ENCODE assay signal across 18 cellular contexts in the genomic region with DNA sequence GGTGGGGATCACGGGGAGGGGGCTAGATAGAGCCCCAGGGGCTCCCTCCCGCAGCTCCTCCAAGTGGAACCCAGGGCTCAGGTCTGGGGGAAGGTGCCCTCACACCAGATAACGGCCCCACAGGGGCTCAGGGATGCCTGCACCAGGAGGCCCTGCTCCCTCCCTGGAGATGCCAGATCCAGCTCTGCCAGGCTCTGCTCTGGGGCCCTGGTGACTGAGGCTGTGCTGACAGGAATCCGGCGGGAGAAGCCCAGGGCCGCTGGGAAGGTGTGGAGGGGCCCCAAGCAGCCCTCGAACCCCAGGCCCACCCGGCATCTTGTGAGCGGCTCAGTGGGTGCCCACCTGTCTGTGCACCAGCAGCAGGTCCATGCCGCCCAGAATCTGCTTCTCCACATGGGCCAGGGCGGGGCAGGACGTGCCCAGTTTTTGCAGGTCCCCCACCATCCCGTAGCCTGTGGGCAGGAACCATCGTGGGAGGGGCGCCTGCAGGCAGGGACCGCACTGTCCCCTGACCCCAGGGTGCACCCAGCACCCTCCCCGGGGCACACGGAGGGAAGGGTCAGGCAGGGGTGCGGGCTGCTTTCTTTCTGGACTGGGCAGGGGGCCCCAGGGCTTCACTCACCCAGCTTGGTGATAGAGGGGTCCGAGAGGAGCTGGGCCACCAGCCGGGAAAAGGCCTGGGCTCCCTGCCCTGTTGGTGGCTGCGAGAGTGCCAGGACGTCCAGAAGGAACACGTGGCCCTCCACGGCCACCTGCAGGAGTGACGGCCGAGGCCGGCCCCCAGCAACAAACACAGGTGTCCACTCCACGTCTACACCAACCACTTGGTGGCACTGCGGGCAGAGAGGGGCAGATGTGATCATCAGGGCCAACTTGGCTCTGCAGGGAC. TPM values are rescaled to one million over a fixed set of nuclear protein-coding genes. Genes with fewer than 3 reads are reported as not detected.
A peak's percentile ranks its signal among the peaks of the same experiment; 100 is the strongest.
DNase-seq lines count a peak whose midpoint lies in the region; TF ChIP-seq lines count a peak whose summit lies in the region.
"Had no signal": no experiment of that assay in that cellular context is flagged by ENCODE, and none has a peak within 500 bp of the region (broad histone marks: within the 10 kb centered on the region; RNA-seq: fewer than 3 reads in every experiment).

No MANE protein-coding gene starts in this region.

- H3K4me3 ChIP-seq in brain microvascular endothelial cell (ENCODE audit: low read depth, low read length) (no peak overlapping the region), stomach (no peak overlapping the region), BE2C (ENCODE audit: low read depth, low read length) (no peak overlapping the region), SJCRH30 (no peak overlapping the region)

- no peak overlapping the region for H3K27ac ChIP-seq in brain microvascular endothelial cell
- H3K27ac ChIP-seq in stomach = no peak overlapping the region
- no peak overlapping the region for H3K27ac ChIP-seq in SJCRH30

- H3K4me1 ChIP-seq in stomach = no peaks in the 10 kb centered on the region
- no peaks in the 10 kb centered on the region for H3K4me1 ChIP-seq in BE2C
- H3K4me1 ChIP-seq in SJCRH30 = no peaks in the 10 kb centered on the region

- peaks cover 0 to 17% (median 10%) of the 10 kb centered on the region in 4 donors for H3K9me3 ChIP-seq in stomach
- H3K9me3 ChIP-seq in BE2C = no peaks in the 10 kb centered on the region; the same call in none of the 2 replicates
- H3K9me3 ChIP-seq in SJCRH30 (replicated peaks) = no peaks in the 10 kb centered on the region

- H3K36me3 ChIP-seq in brain microvascular endothelial cell (replicated peaks) = no peaks in the 10 kb centered on the region
- H3K36me3 ChIP-seq in stomach = peaks cover 12 to 32% (median 27%) of the 10 kb centered on the region in 4 donors
- no peaks in the 10 kb centered on the region for H3K36me3 ChIP-seq in BE2C
- no peaks in the 10 kb centered on the region for H3K36me3 ChIP-seq in SJCRH30

- H3K27me3 ChIP-seq in brain microvascular endothelial cell (replicated peaks) (no peaks in the 10 kb centered on the region), stomach (no peaks in the 10 kb centered on the region), BE2C (no peaks in the 10 kb centered on the region), SJCRH30 (no peaks in the 10 kb centered on the region)

- intact Hi-C loops in stomach (cut with DNase I; ENCODE audit: low total_unique reads) = no loop called here

- TF ChIP-seq CTCF in brain microvascular endothelial cell (IDR thresholded peaks at IDR 0.05; ENCODE audit: low read depth, low read length, missing control alignments) = peak; percentile 3
- TF ChIP-seq CTCF in stomach (IDR thresholded peaks at IDR 0.05) = no peak
- TF ChIP-seq CTCF in BE2C (IDR thresholded peaks at IDR 0.05; ENCODE audit: low read depth, low read length) = no peak

- no peak for TF ChIP-seq EP300 in stomach (IDR thresholded peaks at IDR 0.05)

- in situ Hi-C loops in brain microvascular endothelial cell (cut with HindIII; ENCODE audit: low pct_ligation_motif_present, low sequenced_read_pairs) = no loop called here

- TF ChIP-seq POLR2A in stomach (IDR thresholded peaks at IDR 0.05) = no peak

- 84 to 94% (median 93%) methylated on average over 9 to 30 of the region's 30 CpGs for WGBS in stomach, 5 donors

- DNase-seq in activated CD8-positive, alpha-beta memory T cell treated with anti-CD3 and anti-CD28 coated beads, Interleukin-2, amount 50 U/mL, for 48 hours = peak; percentile 44
- DNase-seq in activated CD8-positive, alpha-beta memory T cell treated with anti-CD3 and anti-CD28 coated beads, Interleukin-2, amount 50 U/mL, for 4 hours = no peak
- DNase-seq in HuH-7.5 (ENCODE audit: low spot score) (peak; percentile 28), brain microvascular endothelial cell (no peak), stomach (peak; percentile 17), BE2C (no peak), globus pallidus (ENCODE audit: low spot score) (no peak), SJCRH30 (no peak)
- DNase-seq: Calu3; CD4-positive, alpha-beta T cell; DND-41; GDM1; NCI-H146; NCI-H2081 treated with DMSO at 0.1 percent for 48 hours; NCI-H226; NCI-H526 treated with DMSO at 0.1 percent for 48 hours; Right ventricle myocardium superior had no signal

RNA-seq across cellular contexts. Expression of a gene that starts 48.9 kb away (rescaled TPM):
- total RNA-seq in stomach = 100 to 1,000 TPM in 1 of 5 donors, 10 to 100 TPM in 2, 1 to 10 TPM in 2; 1.2 to 323 (median 14.6) TPM
- 1 to 10 TPM; 1.5 to 2.7 (median 2.0) TPM for polyA plus RNA-seq in stomach
- polyA plus RNA-seq in BE2C (2012; ENCODE audit: insufficient read depth, insufficient read length, low read depth) = 5.3 TPM
- total RNA-seq in SJCRH30 (2014; rRNA removed; shearing (Covaris generic)) = 0.89 and 1.0 TPM in 2 replicates
- polyA plus RNA-seq: IgD-negative memory B cell had no signal

Comparison
In these comparisons a context has a peak if more than half of its experiments do, and no peak if none do; other contexts are left out.
1. DNase-seq: peak in activated CD8-positive, alpha-beta memory T cell treated with anti-CD3 and anti-CD28 coated beads, Interleukin-2, amount 50 U/mL, for 48 hours (single experiment), HuH-7.5 (single experiment) and stomach (single experiment); none in activated CD8-positive, alpha-beta memory T cell treated with anti-CD3 and anti-CD28 coated beads, Interleukin-2, amount 50 U/mL, for 4 hours (single experiment), brain microvascular endothelial cell (single experiment), BE2C (single experiment), globus pallidus (single experiment) and SJCRH30 (0 of 2).